ENCODE assay signal across 8 cellular contexts in the genomic region with DNA sequence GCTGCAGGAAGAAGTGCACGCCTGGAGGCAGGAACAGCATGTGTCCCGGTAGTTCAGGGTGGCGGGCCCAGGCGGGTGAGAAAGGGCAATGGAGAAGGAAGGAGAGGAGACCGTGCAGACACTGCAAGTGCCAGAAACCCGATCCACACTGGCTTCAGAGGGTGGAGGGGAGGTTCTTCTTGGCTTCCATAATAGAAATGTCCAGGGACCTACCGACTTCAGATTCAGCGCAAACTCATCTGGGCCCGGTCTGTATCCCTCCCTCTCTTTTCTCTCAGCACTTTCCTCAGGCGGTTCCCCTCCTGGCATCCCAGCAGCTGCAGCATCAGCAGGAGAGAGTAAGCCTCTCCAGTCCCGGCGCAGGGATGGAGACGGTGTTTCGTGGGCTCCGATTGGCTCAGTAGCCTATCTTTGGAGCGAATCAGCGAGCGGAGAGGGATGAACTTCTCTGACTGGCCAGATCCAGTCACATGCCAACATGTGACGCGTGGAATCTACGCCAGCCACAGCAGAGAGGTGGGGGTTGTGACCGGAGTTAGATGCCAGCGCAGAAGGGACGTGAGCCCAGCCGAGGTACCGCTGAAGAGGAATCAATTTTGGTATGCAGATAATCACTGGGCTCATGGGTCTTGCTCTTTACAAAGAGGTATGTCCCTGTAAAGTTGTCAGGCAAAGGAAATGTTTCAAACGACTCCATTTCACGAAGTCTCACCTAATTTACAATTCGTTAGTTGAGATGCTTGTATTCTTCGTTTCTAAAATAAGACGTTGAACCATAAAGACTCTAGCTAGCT.
DNase-seq lines count a peak whose midpoint lies in the region; ATAC-seq lines count a peak whose summit lies in the region.

No MANE protein-coding gene starts in this region.

- ATAC-seq in GM19043 (IDR thresholded peaks at IDR 0.05; ENCODE audit: low read depth, unreplicated experiment) (peak; percentile 57), HG03354 (IDR thresholded peaks at IDR 0.05; ENCODE audit: poor library complexity, severe bottlenecking, unreplicated experiment) (peak; percentile 80)
- ATAC-seq in activated CD4-positive, CD25-positive, alpha-beta regulatory T cell treated with anti-CD3 and anti-CD28 coated beads, Interleukin-2, amount 50 U/mL, for 24 hours = peak; percentile 86 to 89

- DNase-seq in AG20443 (ENCODE audit: low spot score) = peak; percentile 94
- DNase-seq in NCI-H446 (lab: John Stamatoyannopoulos, UW) = peak; percentile 88 to 95
- DNase-seq in cerebellar nuclear complex (lab: John Stamatoyannopoulos, UW) = peak; percentile 80 to 97
- DNase-seq in islet precursor cell = peak; percentile 99
- peak; percentile 75 for DNase-seq in stimulated activated CD4-positive, alpha-beta T cell treated with anti-CD3 and anti-CD28 coated beads, Interleukin-12 subunit alpha, Interleukin-12 subunit beta, amount 100 ng/mL, for 4 hours

Comparison
In these comparisons a context has a peak if more than half of its experiments do, and no peak if none do; other contexts are left out.
1. Peak in every context shown above with its lines: DNase-seq and ATAC-seq.